Comparison of ENCODE assay signal across 20 cellular contexts in the genomic region with DNA sequence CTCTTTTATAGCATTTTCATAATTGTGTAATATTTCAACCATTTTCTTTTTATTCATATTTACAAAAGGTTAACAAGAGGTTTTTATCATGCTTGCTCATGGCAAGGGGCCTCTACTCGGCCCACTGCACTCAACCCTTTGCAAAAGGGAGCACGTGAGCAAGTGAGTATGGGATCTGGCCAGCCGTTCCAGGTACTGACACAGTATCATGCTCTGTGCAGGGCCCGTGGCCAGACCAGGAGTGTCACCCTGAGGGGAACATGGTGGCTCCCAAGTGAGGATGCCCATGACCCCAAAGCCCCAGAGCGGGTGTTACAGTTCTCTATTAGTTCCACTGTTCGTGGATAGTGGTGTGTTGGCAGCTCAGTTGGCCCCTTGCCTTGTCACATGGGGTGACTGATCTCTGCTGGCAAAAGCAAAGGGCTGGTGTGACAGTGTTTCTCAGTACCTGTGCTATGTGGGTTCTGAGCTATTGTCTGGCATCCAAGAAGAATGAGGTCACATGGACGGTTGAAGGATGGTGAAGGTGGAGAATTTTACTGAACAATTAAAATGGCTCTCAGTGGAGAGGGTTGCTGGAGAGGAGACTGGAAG.
DNase-seq lines count a peak whose midpoint lies in the region; ATAC-seq, FAIRE-seq and TF ChIP-seq lines count a peak whose summit lies in the region.
"Had no signal": no experiment of that assay in that cellular context is flagged by ENCODE, and none has a peak within 500 bp of the region (broad histone marks: within the 10 kb centered on the region; RNA-seq: fewer than 3 reads in every experiment).

No MANE protein-coding gene starts in this region.

- H3K27ac Mint-ChIP-seq in chondrocyte (ENCODE audit: unreplicated experiment): no peak overlapping the region
- H3K27ac Mint-ChIP-seq: B cell; CD8-positive, alpha-beta T cell; GM23338; H9; HFFc6 had no signal

- FAIRE-seq in urothelium cell line (lab: Jason Lieb, UNC): peak; percentile 20
- FAIRE-seq: GM12878, GM19239 had no signal

- H3K9me3 ChIP-seq in lower lobe of right lung (no peaks in the 10 kb centered on the region), gastroesophageal sphincter (no peaks in the 10 kb centered on the region)
- H3K9me3 ChIP-seq: Caco-2 had no signal

- H3K4me1 ChIP-seq in lower lobe of right lung (no peaks in the 10 kb centered on the region), gastroesophageal sphincter (peaks cover 0 to 21% (median 4%) of the 10 kb centered on the region in 3 donors)
- H3K4me1 ChIP-seq: BLaER1, Caco-2 had no signal

- WGBS in gastroesophageal sphincter (ENCODE audit: low coverage in 1 of 2), 2 donors: 86 to 92% methylated on average over 3 to 7 of the region's 7 CpGs

- no peak for ATAC-seq in lower lobe of right lung
- no peak for ATAC-seq in gastroesophageal sphincter
- ATAC-seq: CD8-positive, alpha-beta T cell; GM12878; GM23338 had no signal

- H3K4me1 Mint-ChIP-seq in chondrocyte (ENCODE audit: low read depth): no peaks in the 10 kb centered on the region
- H3K4me1 Mint-ChIP-seq: B cell; CD4-positive, CD25-positive, alpha-beta regulatory T cell; GM23338 had no signal

- no peak for TF ChIP-seq POLR2A in gastroesophageal sphincter (IDR thresholded peaks at IDR 0.05)

- no peak overlapping the region for H3K4me3 ChIP-seq in lower lobe of right lung
- no peak overlapping the region for H3K4me3 ChIP-seq in gastroesophageal sphincter
- H3K4me3 ChIP-seq: BLaER1, GM12878, GM23338 had no signal

- peaks cover 2% of the 10 kb centered on the region for H3K36me3 Mint-ChIP-seq in chondrocyte (ENCODE audit: low read depth)
- H3K36me3 Mint-ChIP-seq: CD4-positive, CD25-positive, alpha-beta regulatory T cell; CD8-positive, alpha-beta T cell had no signal

- TF ChIP-seq EP300 in gastroesophageal sphincter (IDR thresholded peaks at IDR 0.05): no peak

- no peaks in the 10 kb centered on the region for H3K36me3 ChIP-seq in lower lobe of right lung
- H3K36me3 ChIP-seq in gastroesophageal sphincter: no peaks in the 10 kb centered on the region
- H3K36me3 ChIP-seq: BLaER1 had no signal

- H3K27me3 Mint-ChIP-seq in chondrocyte (ENCODE audit: low read depth): peaks cover 3% of the 10 kb centered on the region
- H3K27me3 Mint-ChIP-seq: B cell; CD4-positive, CD25-positive, alpha-beta regulatory T cell had no signal

- intact Hi-C loops in lower lobe of right lung (cut with DNase I): no loop called here

- in situ Hi-C loops in G401 (cut with HindIII; ENCODE audit: low sequenced_read_pairs): no loop called here

- DNase-seq in chondrocyte (ENCODE audit: low spot score) (peak; percentile 82), lower lobe of right lung (peak; percentile 38), urothelium cell line (ENCODE audit: low spot score) (no peak), G401 (ENCODE audit: low spot score) (no peak), HK-2 (ENCODE audit: unreplicated experiment) (no peak)
- DNase-seq: Caco-2; CD4-positive, CD25-positive, alpha-beta regulatory T cell; DMS153; DND-41; GDM1; H9; HFFc6 had no signal

- no peak overlapping the region for H3K4me3 Mint-ChIP-seq in chondrocyte (ENCODE audit: unreplicated experiment)
- H3K4me3 Mint-ChIP-seq: B cell; CD4-positive, CD25-positive, alpha-beta regulatory T cell; CD8-positive, alpha-beta T cell; GM23338; H9; HFFc6 had no signal

- H3K9me3 Mint-ChIP-seq in chondrocyte (ENCODE audit: low read depth): peaks cover 7% of the 10 kb centered on the region
- H3K9me3 Mint-ChIP-seq: HFFc6 had no signal

- TF ChIP-seq CTCF in chondrocyte (IDR thresholded peaks at IDR 0.05) (no peak), lower lobe of right lung (IDR thresholded peaks at IDR 0.05) (no peak), gastroesophageal sphincter (IDR thresholded peaks at IDR 0.05) (no peak)

- H3K27me3 ChIP-seq in lower lobe of right lung (ENCODE audit: low read depth) (no peaks in the 10 kb centered on the region), gastroesophageal sphincter (no peaks in the 10 kb centered on the region)
- H3K27me3 ChIP-seq: BLaER1 had no signal

- H3K27ac ChIP-seq in lower lobe of right lung (no peak overlapping the region), gastroesophageal sphincter (no peak overlapping the region)
- H3K27ac ChIP-seq: BLaER1, C4-2B had no signal

Comparison
In these comparisons a context has a peak if more than half of its experiments do, and no peak if none do; other contexts are left out.
1. DNase-seq: peak in chondrocyte (single experiment) and lower lobe of right lung (single experiment); none in urothelium cell line (single experiment), G401 (single experiment) and HK-2 (single experiment).